9 cellular contexts compared by ENCODE assay signal in genomic region chr12:70609203-70609602, GRCh38. TPM values are rescaled to one million over a fixed set of nuclear protein-coding genes. Genes with fewer than 3 reads are reported as not detected.
DNase-seq lines count a peak whose midpoint lies in the region; ATAC-seq and TF ChIP-seq lines count a peak whose summit lies in the region.
"Had no signal": no experiment of that assay in that cellular context is flagged by ENCODE, and none has a peak within 500 bp of the region (broad histone marks: within the 10 kb centered on the region; RNA-seq: fewer than 3 reads in every experiment).

No MANE protein-coding gene starts in this region.

- DNase-seq in OCI-M1 (lab: John Stamatoyannopoulos, UW): peak; percentile 60
- DNase-seq in esophagus squamous epithelium (lab: John Stamatoyannopoulos, UW): no peak
- DNase-seq in NCI-H345 (lab: John Stamatoyannopoulos, UW): no peak
- DNase-seq in adrenal gland: no peak
- DNase-seq: effector CD8-positive, alpha-beta T cell had no signal

- H3K36me3 ChIP-seq in BLaER1 treated with 17β-estradiol and CSF1 and Interleukin-3, amounts not matched to agents 10 nM and 100 nM: no peaks in the 10 kb centered on the region
- H3K36me3 ChIP-seq in esophagus squamous epithelium (no peaks in the 10 kb centered on the region), neuron (ENCODE audit: insufficient read depth, low read length) (no peaks in the 10 kb centered on the region), adrenal gland (replicated peaks in 1 of 2) (no peaks in the 10 kb centered on the region)

- peaks cover 0 to 11% (median 8%) of the 10 kb centered on the region in 10 experiments; a peak in 15 of 20 replicates for H3K4me1 ChIP-seq in BLaER1 treated with 17β-estradiol and CSF1 and Interleukin-3, amounts not matched to agents 10 nM and 100 nM
- H3K4me1 ChIP-seq in esophagus squamous epithelium: peaks cover 0 to 15% (median 4%) of the 10 kb centered on the region in 3 donors
- H3K4me1 ChIP-seq in neuron (ENCODE audit: insufficient read depth, low read length): peaks cover 11% of the 10 kb centered on the region
- no peaks in the 10 kb centered on the region for H3K4me1 ChIP-seq in adrenal gland (replicated peaks in 1 of 2)

- H3K4me3 ChIP-seq in BLaER1 treated with 17β-estradiol and CSF1 and Interleukin-3, amounts not matched to agents 10 nM and 100 nM: peak overlapping the region; percentile 54 to 77 (median 67)
- H3K4me3 ChIP-seq in esophagus squamous epithelium: peak overlapping the region; percentile 34 to 72 (median 48)
- peak overlapping the region; percentile 54 for H3K4me3 ChIP-seq in neuron (ENCODE audit: low read length)
- H3K4me3 ChIP-seq in adrenal gland: peak overlapping the region in 1 of 4 donors; percentile 52

- 89 to 92% methylated on average over 2 of the region's 2 CpGs for WGBS in esophagus squamous epithelium, 2 donors
- 84 to 96% (median 90%) methylated on average over 2 of the region's 2 CpGs for WGBS in adrenal gland, 4 donors

- peaks cover 21 to 31% (median 24%) of the 10 kb centered on the region in 11 experiments for H3K27me3 ChIP-seq in BLaER1 treated with 17β-estradiol and CSF1 and Interleukin-3, amounts not matched to agents 10 nM and 100 nM
- peaks cover 0 to 76% (median 0%) of the 10 kb centered on the region in 4 donors for H3K27me3 ChIP-seq in esophagus squamous epithelium
- peaks cover 11% of the 10 kb centered on the region for H3K27me3 ChIP-seq in neuron (ENCODE audit: insufficient read depth, low read length)
- H3K27me3 ChIP-seq in adrenal gland: peaks cover 3% of the 10 kb centered on the region

- TF ChIP-seq POLR2A in esophagus squamous epithelium (IDR thresholded peaks at IDR 0.05) (no peak), adrenal gland (IDR thresholded peaks at IDR 0.05) (no peak)

- no peak for ATAC-seq in HG03280 (IDR thresholded peaks at IDR 0.05; ENCODE audit: unreplicated experiment)
- no peak for ATAC-seq in HG02870 (IDR thresholded peaks at IDR 0.05; ENCODE audit: unreplicated experiment)

- H4K20me1 ChIP-seq in BLaER1 treated with 17β-estradiol and CSF1 and Interleukin-3, amounts not matched to agents 10 nM and 100 nM: no peaks in the 10 kb centered on the region

- TF ChIP-seq CTCF in esophagus squamous epithelium (IDR thresholded peaks at IDR 0.05) (no peak), adrenal gland (IDR thresholded peaks at IDR 0.05) (no peak)

- H3K9me3 ChIP-seq in BLaER1 treated with 17β-estradiol and CSF1 and Interleukin-3, amounts not matched to agents 10 nM and 100 nM (replicated peaks in 1 of 11): no peaks in the 10 kb centered on the region
- no peaks in the 10 kb centered on the region for H3K9me3 ChIP-seq in esophagus squamous epithelium
- H3K9me3 ChIP-seq in neuron (ENCODE audit: low read length): no peaks in the 10 kb centered on the region
- H3K9me3 ChIP-seq in adrenal gland (replicated peaks in 1 of 3): no peaks in the 10 kb centered on the region

- peak overlapping the region; percentile 90 to 99 (median 98) for H3K4me2 ChIP-seq in BLaER1 treated with 17β-estradiol and CSF1 and Interleukin-3, amounts not matched to agents 10 nM and 100 nM

- peak overlapping the region; percentile 96 for H2AFZ ChIP-seq in neuron (ENCODE audit: low read depth, low read length)

- peak overlapping the region; percentile 57 to 77 (median 72); a peak in 14 of 22 replicates for H3K9ac ChIP-seq in BLaER1 treated with 17β-estradiol and CSF1 and Interleukin-3, amounts not matched to agents 10 nM and 100 nM

- no peak overlapping the region for H3K27ac ChIP-seq in BLaER1 treated with 17β-estradiol and CSF1 and Interleukin-3, amounts not matched to agents 10 nM and 100 nM
- H3K27ac ChIP-seq in esophagus squamous epithelium (peak overlapping the region in 3 of 4 donors; percentile 59 to 83 (median 74)), adrenal gland (peak overlapping the region in 1 of 5 donors; percentile 59)

- intact Hi-C loops in esophagus squamous epithelium (cut with DNase I) (no loop called here), adrenal gland (cut with DNase I) (no loop called here)

RNA-seq across cellular contexts. Expression of gene PTPRB, which starts 28.0 kb away (rescaled TPM):
- 10 to 100 TPM in 2 of 4 donors, 1 to 10 TPM in 2; 4.0 to 22.9 (median 7.4) TPM for total RNA-seq in esophagus squamous epithelium
- total RNA-seq in adrenal gland: 10 to 100 TPM; 19.4 to 46.3 (median 31.9) TPM
- 10 to 100 TPM in 1 of 3 donors, 1 to 10 TPM in 2; 8.0 to 16.5 (median 8.5) TPM for polyA plus RNA-seq in adrenal gland

Comparison
In these comparisons a context has a peak if more than half of its experiments do, and no peak if none do; other contexts are left out.
1. H3K27ac ChIP-seq: peak in esophagus squamous epithelium (3 of 4); none in BLaER1 treated with 17β-estradiol and CSF1 and Interleukin-3, amounts not matched to agents 10 nM and 100 nM (0 of 11).